Comparison of ENCODE assay signal across 15 cellular contexts in genomic region chr22:42807185-42807584, GRCh38.
"Had no signal": no experiment of that assay in that cellular context is flagged by ENCODE, and none has a peak within 500 bp of the region (broad histone marks: within the 10 kb centered on the region; RNA-seq: fewer than 3 reads in every experiment).

No MANE protein-coding gene starts in this region.

- H3K9me3 Mint-ChIP-seq: activated naive CD8-positive, alpha-beta T cell treated with anti-CD3 and anti-CD28 coated beads, Interleukin-2, amount 10 ng/mL, durations not matched to agents 7 days and 5 days; naive thymus-derived CD4-positive, alpha-beta T cell; T-helper 1 cell treated with Interleukin-12 subunit alpha and Interleukin-12 subunit beta and Interleukin-4 antibody, amounts not matched to agents 30 μg/mL and 1 μg/mL, for 36 hours had no signal

- H3K27ac ChIP-seq: cardiac muscle cell had no signal

- H3K4me3 Mint-ChIP-seq: activated naive CD8-positive, alpha-beta T cell treated with anti-CD3 and anti-CD28 coated beads, Interleukin-2, amount 10 ng/mL, durations not matched to agents 7 days and 5 days; naive thymus-derived CD4-positive, alpha-beta T cell; T-helper 1 cell treated with Interleukin-12 subunit alpha and Interleukin-12 subunit beta and Interleukin-4 antibody, amounts not matched to agents 30 μg/mL and 1 μg/mL, for 36 hours had no signal

- H3K27ac Mint-ChIP-seq: activated naive CD8-positive, alpha-beta T cell treated with anti-CD3 and anti-CD28 coated beads, Interleukin-2, amount 10 ng/mL, durations not matched to agents 7 days and 5 days; naive thymus-derived CD4-positive, alpha-beta T cell; T-helper 1 cell treated with Interleukin-12 subunit alpha and Interleukin-12 subunit beta and Interleukin-4 antibody, amounts not matched to agents 30 μg/mL and 1 μg/mL, for 36 hours had no signal

- DNase-seq: activated CD4-positive, alpha-beta T cell treated with anti-CD3 and anti-CD28 coated beads, Interleukin-2, amount 50 U/mL, for 1 hour; activated naive CD8-positive, alpha-beta T cell treated with anti-CD3 and anti-CD28 coated beads, Interleukin-2, amount 10 ng/mL, durations not matched to agents 7 days and 5 days; activated T-cell treated with anti-CD3 and anti-CD28 coated beads, Interleukin-2, amount 50 U/mL, for 48 hours; aorta; cortex of kidney; effector CD8-positive, alpha-beta T cell; hippocampal formation; occipital lobe; SHP77 treated with DMSO at 0.1 percent for 48 hours; stimulated activated CD4-positive, alpha-beta T cell treated with anti-CD3 and anti-CD28 coated beads, Interleukin-4, amount 100 ng/mL, for 4 hours had no signal

- H3K9me3 ChIP-seq: tibial nerve had no signal

- H3K27me3 Mint-ChIP-seq: activated naive CD8-positive, alpha-beta T cell treated with anti-CD3 and anti-CD28 coated beads, Interleukin-2, amount 10 ng/mL, durations not matched to agents 7 days and 5 days; naive thymus-derived CD4-positive, alpha-beta T cell had no signal

- H3K4me3 ChIP-seq: cardiac muscle cell, skin epidermis, tibial nerve had no signal

- H3K27me3 ChIP-seq: cardiac muscle cell, tibial nerve had no signal
